Comparison of ENCODE assay signal across 20 cellular contexts in genomic region chr7:155388561-155388960, GRCh38.
A peak's percentile ranks its signal among the peaks of the same experiment; 100 is the strongest.
DNase-seq lines count a peak whose midpoint lies in the region; ATAC-seq and TF ChIP-seq lines count a peak whose summit lies in the region.
"Had no signal": no experiment of that assay in that cellular context is flagged by ENCODE, and none has a peak within 500 bp of the region (broad histone marks: within the 10 kb centered on the region; RNA-seq: fewer than 3 reads in every experiment).

No MANE protein-coding gene starts in this region.

- DNase-seq in chondrocyte (ENCODE audit: low spot score) (peak; percentile 72), spleen (peak; percentile 56), body of pancreas (no peak)
- DNase-seq in activated CD4-positive, alpha-beta T cell treated with anti-CD3 and anti-CD28 coated beads for 48 hours: no peak
- DNase-seq: 8988T; ACHN; AML-193; BE2C; Caco-2; CD4-positive, CD25-positive, alpha-beta regulatory T cell; CD8-positive, alpha-beta T cell; DMS153; DND-41; GM23248; H7; HCEC 1CT had no signal

- no peak overlapping the region for H3K27ac ChIP-seq in BLaER1
- H3K27ac ChIP-seq in spleen: no peak overlapping the region
- H3K27ac ChIP-seq in body of pancreas: no peak overlapping the region
- H3K27ac ChIP-seq: A549, C4-2B, GM23248 had no signal

- H3K4me3 ChIP-seq in BLaER1 (no peak overlapping the region), spleen (no peak overlapping the region), body of pancreas (no peak overlapping the region)
- H3K4me3 ChIP-seq: A549, GM23248 had no signal

- H3K4me1 ChIP-seq in BLaER1: peaks cover 7% of the 10 kb centered on the region
- no peaks in the 10 kb centered on the region for H3K4me1 ChIP-seq in spleen
- no peaks in the 10 kb centered on the region for H3K4me1 ChIP-seq in body of pancreas
- H3K4me1 ChIP-seq: A549, BE2C had no signal

- TF ChIP-seq POLR2A in spleen (IDR thresholded peaks at IDR 0.05) (no peak), body of pancreas (IDR thresholded peaks at IDR 0.05) (no peak)

- H3K4me2 ChIP-seq in BLaER1: peak overlapping the region; percentile 45
- H3K4me2 ChIP-seq: A549 had no signal

- no peak overlapping the region for H3K27ac Mint-ChIP-seq in chondrocyte (ENCODE audit: unreplicated experiment)
- H3K27ac Mint-ChIP-seq: CD4-positive, CD25-positive, alpha-beta regulatory T cell; CD8-positive, alpha-beta T cell had no signal

- H3K27me3 ChIP-seq in BLaER1: peaks cover 82% of the 10 kb centered on the region
- peaks cover 0 to 94% (median 32%) of the 10 kb centered on the region in 7 donors for H3K27me3 ChIP-seq in spleen (replicated peaks in 1 of 7)
- no peaks in the 10 kb centered on the region for H3K27me3 ChIP-seq in body of pancreas

- ATAC-seq in HG03442 (IDR thresholded peaks at IDR 0.05; ENCODE audit: unreplicated experiment): no peak
- no peak for ATAC-seq in body of pancreas
- ATAC-seq: A549; CD8-positive, alpha-beta T cell had no signal

- peaks cover 11% of the 10 kb centered on the region for H4K20me1 ChIP-seq in BLaER1

- H3K36me3 ChIP-seq in BLaER1: no peaks in the 10 kb centered on the region
- no peaks in the 10 kb centered on the region for H3K36me3 ChIP-seq in spleen
- no peaks in the 10 kb centered on the region for H3K36me3 ChIP-seq in body of pancreas (replicated peaks in 1 of 2; ENCODE audit: insufficient read depth in 1 of 2, low read depth in 2 of 2)
- H3K36me3 ChIP-seq: BE2C had no signal

- no peaks in the 10 kb centered on the region for H3K9me3 Mint-ChIP-seq in chondrocyte (ENCODE audit: low read depth)
- H3K9me3 Mint-ChIP-seq: CD8-positive, alpha-beta T cell had no signal

- intact Hi-C loops in spleen (cut with DNase I; ENCODE audit: low total_unique reads) (no loop called here), body of pancreas (cut with DNase I) (loop anchor here (10.0 kb wide), 1 partner anchor 376 kb away; no protein-coding TSS in a partner anchor)

- H3K9me3 ChIP-seq in BLaER1 (no peaks in the 10 kb centered on the region), spleen (no peaks in the 10 kb centered on the region), body of pancreas (no peaks in the 10 kb centered on the region)
- H3K9me3 ChIP-seq: A549, BE2C, Caco-2 had no signal

- TF ChIP-seq CTCF in chondrocyte (IDR thresholded peaks at IDR 0.05): no peak
- no peak for TF ChIP-seq CTCF in spleen (IDR thresholded peaks at IDR 0.05 in 8 of 11, conservative IDR thresholded peaks at IDR 0.05 in 3 of 11)
- TF ChIP-seq CTCF in body of pancreas (IDR thresholded peaks at IDR 0.05): no peak

- no peak overlapping the region for H3K9ac ChIP-seq in BLaER1
- H3K9ac ChIP-seq: GM23248 had no signal

- peaks cover 3% of the 10 kb centered on the region for H3K36me3 Mint-ChIP-seq in chondrocyte (ENCODE audit: low read depth)
- H3K36me3 Mint-ChIP-seq: CD4-positive, CD25-positive, alpha-beta regulatory T cell; CD8-positive, alpha-beta T cell had no signal

- no peak overlapping the region for H3K4me3 Mint-ChIP-seq in chondrocyte (ENCODE audit: unreplicated experiment)
- H3K4me3 Mint-ChIP-seq: CD4-positive, CD25-positive, alpha-beta regulatory T cell; CD8-positive, alpha-beta T cell had no signal

- H3K27me3 Mint-ChIP-seq in chondrocyte (ENCODE audit: low read depth): peaks cover 80% of the 10 kb centered on the region

- WGBS in spleen, 5 donors: 33 to 63% (median 53%) methylated on average over 6 to 11 of the region's 11 CpGs
- WGBS in body of pancreas, 2 donors: 54 to 70% methylated on average over 7 to 10 of the region's 11 CpGs

- no peaks in the 10 kb centered on the region for H3K4me1 Mint-ChIP-seq in chondrocyte (ENCODE audit: low read depth)
- H3K4me1 Mint-ChIP-seq: CD4-positive, CD25-positive, alpha-beta regulatory T cell had no signal

Comparison
In these comparisons a context has a peak if more than half of its experiments do, and no peak if none do; other contexts are left out.
1. DNase-seq: peak in chondrocyte (single experiment) and spleen (single experiment); none in body of pancreas (0 of 4) and activated CD4-positive, alpha-beta T cell treated with anti-CD3 and anti-CD28 coated beads for 48 hours (single experiment).